ENCODE assay signal across 18 cellular contexts in the genomic region with DNA sequence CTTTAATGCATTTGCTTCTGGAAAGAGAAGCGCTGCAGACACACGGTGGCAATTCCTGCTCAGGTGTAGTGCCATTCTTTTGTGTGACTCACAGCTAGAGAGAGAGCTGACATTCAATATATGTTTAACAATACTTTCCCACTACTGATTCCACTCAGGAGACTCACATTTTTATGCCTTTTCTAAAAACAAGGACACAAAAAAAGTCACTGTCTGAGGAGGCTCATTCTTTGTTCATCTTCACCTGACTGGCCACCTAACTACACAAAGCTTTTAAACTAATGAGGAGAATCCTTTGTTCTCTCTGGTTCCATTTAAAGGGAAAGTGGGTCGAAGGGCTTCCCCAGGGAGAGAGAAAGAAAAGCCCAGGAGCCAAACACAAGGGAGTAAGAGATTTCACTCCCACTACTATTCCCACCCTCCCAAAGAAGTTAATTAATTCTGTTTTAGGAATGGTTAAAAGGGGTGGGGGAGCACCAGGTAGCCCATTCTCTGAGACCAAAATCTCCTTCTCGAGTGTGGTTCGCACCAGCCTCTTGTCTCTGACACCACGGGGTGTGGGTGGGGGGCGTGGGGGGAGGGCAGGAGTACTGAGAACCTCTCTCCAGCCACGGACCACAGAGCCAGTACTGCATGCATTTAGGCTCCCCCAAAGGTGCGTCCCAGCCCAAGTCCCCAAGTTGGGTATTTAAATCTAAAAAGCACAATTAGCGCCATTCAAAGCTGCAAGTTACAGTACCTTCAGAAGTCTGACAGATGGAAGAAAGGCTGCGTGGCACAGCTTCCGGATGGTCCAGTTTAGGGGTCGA. TPM values are rescaled to one million over a fixed set of nuclear protein-coding genes. Genes with fewer than 3 reads are reported as not detected.
A peak's percentile ranks its signal among the peaks of the same experiment; 100 is the strongest.
DNase-seq lines count a peak whose midpoint lies in the region; ATAC-seq and TF ChIP-seq lines count a peak whose summit lies in the region.
"Had no signal": no experiment of that assay in that cellular context is flagged by ENCODE, and none has a peak within 500 bp of the region (broad histone marks: within the 10 kb centered on the region; RNA-seq: fewer than 3 reads in every experiment).

No MANE protein-coding gene starts in this region.

- TF ChIP-seq CTCF in epithelial cell of esophagus (IDR thresholded peaks at IDR 0.05; ENCODE audit: insufficient read depth, low read depth, low read length, missing control alignments) (no peak), smooth muscle cell (IDR thresholded peaks at IDR 0.05; ENCODE audit: borderline replicate concordance, insufficient read depth, poor library complexity, severe bottlenecking) (no peak), upper lobe of right lung (IDR thresholded peaks at IDR 0.05) (no peak)

- H3F3A ChIP-seq in smooth muscle cell (ENCODE audit: low read depth): no peaks in the 10 kb centered on the region

- no peak overlapping the region for H2BK15ac ChIP-seq in mesendoderm (replicated peaks; ENCODE audit: low read depth)

- intact Hi-C loops in upper lobe of right lung (cut with DNase I): no loop called here

- no peak overlapping the region for H4K8ac ChIP-seq in mesendoderm (ENCODE audit: low read depth, low read length)

- H3K9ac ChIP-seq in mesendoderm (ENCODE audit: low read length): no peak overlapping the region
- no peak overlapping the region for H3K9ac ChIP-seq in smooth muscle cell (ENCODE audit: low read depth)

- H4K20me1 ChIP-seq in smooth muscle cell (ENCODE audit: low read depth): no peaks in the 10 kb centered on the region

- WGBS in mesendoderm (ENCODE audit: extremely low coverage, insufficient coverage, low lambda C conversion rate): no CpG with 5 or more reads among the region's 13 CpGs
- WGBS in smooth muscle cell (ENCODE audit: low lambda C conversion rate): 5% methylated on average over 13 of the region's 13 CpGs

- H2BK5ac ChIP-seq in mesendoderm (ENCODE audit: low read length): no peak overlapping the region

- H4K5ac ChIP-seq in mesendoderm (ENCODE audit: low read length): no peak overlapping the region

- no peak overlapping the region for H3K56ac ChIP-seq in mesendoderm (ENCODE audit: low read length)

- no peaks in the 10 kb centered on the region for H3K9me3 ChIP-seq in smooth muscle cell (replicated peaks; ENCODE audit: low read depth)
- H3K9me3 ChIP-seq in upper lobe of right lung: no peaks in the 10 kb centered on the region
- H3K9me3 ChIP-seq: pancreas had no signal

- H3K4me3 ChIP-seq in epithelial cell of esophagus (ENCODE audit: low read length) (no peak overlapping the region), mesendoderm (ENCODE audit: low read length) (no peak overlapping the region), smooth muscle cell (peak overlapping the region; percentile 33), upper lobe of right lung (no peak overlapping the region)
- H3K4me3 ChIP-seq: pancreas had no signal

- no peaks in the 10 kb centered on the region for H3K36me3 ChIP-seq in mesendoderm (ENCODE audit: control insufficient read depth, insufficient read depth, low read length)
- H3K36me3 ChIP-seq in smooth muscle cell (ENCODE audit: low read depth): no peaks in the 10 kb centered on the region
- no peaks in the 10 kb centered on the region for H3K36me3 ChIP-seq in upper lobe of right lung
- H3K36me3 ChIP-seq: pancreas had no signal

- no peak overlapping the region for H2BK120ac ChIP-seq in mesendoderm (ENCODE audit: low read depth, low read length)

- H3K18ac ChIP-seq in mesendoderm (ENCODE audit: low read length): peak overlapping the region; percentile 92

- H3K27ac ChIP-seq in mesendoderm (ENCODE audit: low read depth, low read length): peak overlapping the region; percentile 20
- no peak overlapping the region for H3K27ac ChIP-seq in smooth muscle cell (ENCODE audit: low read depth)
- H3K27ac ChIP-seq in upper lobe of right lung: no peak overlapping the region
- H3K27ac ChIP-seq: pancreas had no signal

- H3K79me2 ChIP-seq in mesendoderm (ENCODE audit: control insufficient read depth, insufficient read depth, low read length) (no peaks in the 10 kb centered on the region), smooth muscle cell (ENCODE audit: low read depth) (no peaks in the 10 kb centered on the region)

- H2AFZ ChIP-seq in smooth muscle cell (ENCODE audit: low read depth): no peak overlapping the region

- H3K4me2 ChIP-seq in mesendoderm (ENCODE audit: low read length) (peak overlapping the region; percentile 81), smooth muscle cell (peak overlapping the region; percentile 79)

- H3K4ac ChIP-seq in mesendoderm (ENCODE audit: low read depth, low read length): peak overlapping the region; percentile 27

- no peaks in the 10 kb centered on the region for H3K79me1 ChIP-seq in mesendoderm (ENCODE audit: low read length)

- H3K27me3 ChIP-seq in mesendoderm (ENCODE audit: insufficient read depth, low read length, poor library complexity) (no peaks in the 10 kb centered on the region), smooth muscle cell (ENCODE audit: low read depth) (peaks cover 37% of the 10 kb centered on the region), upper lobe of right lung (no peaks in the 10 kb centered on the region)

- no peak for ATAC-seq in HG02852 (IDR thresholded peaks at IDR 0.05; ENCODE audit: unreplicated experiment)
- no peak for ATAC-seq in upper lobe of right lung
- ATAC-seq: pancreas, sciatic nerve had no signal

- H3K4me1 ChIP-seq in mesendoderm (ENCODE audit: control insufficient read depth, low read depth, low read length) (peaks cover 2% of the 10 kb centered on the region), smooth muscle cell (ENCODE audit: low read depth) (peaks cover 39% of the 10 kb centered on the region), upper lobe of right lung (no peaks in the 10 kb centered on the region)
- H3K4me1 ChIP-seq: pancreas had no signal

- H2AK5ac ChIP-seq in mesendoderm (ENCODE audit: low read length): no peak overlapping the region

- DNase-seq in NCI-H128 (lab: John Stamatoyannopoulos, UW; ENCODE audit: unreplicated experiment) (peak; percentile 38), epithelial cell of esophagus (ENCODE audit: low read depth) (peak; percentile 2), mesendoderm (peak; percentile 35), smooth muscle cell (lab: John Stamatoyannopoulos, UW; ENCODE audit: unreplicated experiment) (no peak), T-helper 1 cell (no peak), upper lobe of right lung (no peak)
- DNase-seq: activated naive CD4-positive, alpha-beta T cell treated with Interleukin-2 at 50 U/mL for 16 hours; activated T-cell treated with anti-CD3 and anti-CD28 coated beads, Interleukin-2, amount 50 U/mL, for 24 hours; CD4-positive, alpha-beta T cell; DMS153; NCI-H2029; NCI-H446 treated with DMSO at 0.1 percent for 48 hours; SHP77 treated with DMSO at 0.1 percent for 48 hours had no signal

- no peak overlapping the region for H3K23ac ChIP-seq in mesendoderm (ENCODE audit: low read length)

RNA-seq across cellular contexts. Expression of a gene that starts 0.8 kb away (rescaled TPM):
- polyA plus RNA-seq in mesendoderm (2013, experiment 1 of 2): 2.1 TPM
- 2.5 TPM for polyA plus RNA-seq in mesendoderm (2013, experiment 2 of 2)
- total RNA-seq in smooth muscle cell (0.09 TPM in 1 of 2 replicates, not detected in the other), upper lobe of right lung (0.35 TPM)
- polyA plus RNA-seq in smooth muscle cell: 0.04 TPM in 1 of 2 replicates, not detected in the other
- total RNA-seq: CD4-positive, alpha-beta T cell; HT-29; kidney epithelial cell had no signal

Comparison
In these comparisons a context has a peak if more than half of its experiments do, and no peak if none do; other contexts are left out.
1. DNase-seq: peak in NCI-H128 (single experiment), epithelial cell of esophagus (single experiment) and mesendoderm (single experiment); none in smooth muscle cell (single experiment), T-helper 1 cell (0 of 5) and upper lobe of right lung (single experiment).